In the genomic region with DNA sequence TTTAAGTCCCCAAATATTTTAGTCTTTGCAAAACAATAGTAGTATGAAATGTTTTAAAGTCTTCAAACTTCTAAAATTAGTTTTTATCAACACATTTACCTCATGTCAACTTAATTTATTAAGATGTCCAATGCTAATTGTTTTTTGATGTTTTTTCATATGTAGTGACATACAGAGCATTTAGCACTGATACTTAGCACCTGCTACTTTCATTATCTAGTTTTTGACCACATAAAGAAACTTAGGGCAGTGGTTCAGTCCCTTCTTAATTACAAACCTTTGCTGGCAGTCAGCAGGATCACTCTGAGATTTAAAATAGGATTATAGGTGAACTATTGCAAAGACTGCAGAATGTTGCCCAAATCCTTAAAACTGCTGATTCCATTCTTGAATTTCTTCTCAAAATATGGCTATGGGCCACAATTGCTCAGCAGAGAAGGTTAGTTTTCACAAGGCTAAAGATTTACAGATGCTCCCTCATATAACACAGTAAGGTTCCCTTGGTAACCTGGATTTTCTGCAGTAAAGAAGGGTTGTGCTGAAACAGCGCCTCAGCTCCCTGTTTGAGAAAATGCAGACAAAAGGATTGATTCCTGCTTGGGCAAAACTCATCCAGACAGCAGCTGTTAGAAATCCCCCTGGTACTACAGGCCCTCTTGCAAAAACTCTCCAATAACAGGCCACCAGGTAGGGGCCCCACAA, we compare ENCODE assay signal across 15 cellular contexts. TPM values are rescaled to one million over a fixed set of nuclear protein-coding genes. Genes with fewer than 3 reads are reported as not detected.
A peak's percentile ranks its signal among the peaks of the same experiment; 100 is the strongest.
DNase-seq lines count a peak whose midpoint lies in the region; ATAC-seq and TF ChIP-seq lines count a peak whose summit lies in the region.
"Had no signal": no experiment of that assay in that cellular context is flagged by ENCODE, and none has a peak within 500 bp of the region (broad histone marks: within the 10 kb centered on the region; RNA-seq: fewer than 3 reads in every experiment).

No MANE protein-coding gene starts in this region.

- peaks cover 0 to 2% (median 0%) of the 10 kb centered on the region in 5 experiments for H3K9me3 Mint-ChIP-seq in brain
- H3K9me3 Mint-ChIP-seq in activated CD4-positive, alpha-beta T cell treated with anti-CD3 and anti-CD28 coated beads, Interleukin-2, amount 10 ng/mL, durations not matched to agents 7 days and 5 days: no peaks in the 10 kb centered on the region
- H3K9me3 Mint-ChIP-seq: stimulated activated naive CD8-positive, alpha-beta T cell treated with anti-CD3 and anti-CD28 coated beads, Interleukin-15, amount 100 ng/mL, for 72 hours had no signal

- peak overlapping the region; percentile 91 to 93 (median 92) for H3K4me3 Mint-ChIP-seq in brain
- H3K4me3 Mint-ChIP-seq in activated CD4-positive, alpha-beta T cell treated with anti-CD3 and anti-CD28 coated beads, Interleukin-2, amount 10 ng/mL, durations not matched to agents 7 days and 5 days: no peak overlapping the region
- H3K4me3 Mint-ChIP-seq: immature natural killer cell; stimulated activated naive CD8-positive, alpha-beta T cell treated with anti-CD3 and anti-CD28 coated beads, Interleukin-15, amount 100 ng/mL, for 72 hours had no signal

- peaks cover 3% of the 10 kb centered on the region for H3K27me3 Mint-ChIP-seq in brain
- H3K27me3 Mint-ChIP-seq in activated CD4-positive, alpha-beta T cell treated with anti-CD3 and anti-CD28 coated beads, Interleukin-2, amount 10 ng/mL, durations not matched to agents 7 days and 5 days: peaks cover 42% of the 10 kb centered on the region

- ATAC-seq in GM18498 (IDR thresholded peaks at IDR 0.05; ENCODE audit: unreplicated experiment) (peak; percentile 67), GM19467 (IDR thresholded peaks at IDR 0.05; ENCODE audit: unreplicated experiment) (peak; percentile 64), HG03108 (IDR thresholded peaks at IDR 0.05; ENCODE audit: unreplicated experiment) (peak; percentile 50)
- ATAC-seq: SK-N-SH treated with all-trans-retinoic acid at 6 μM for 48 hours; stimulated activated naive CD8-positive, alpha-beta T cell treated with anti-CD3 and anti-CD28 coated beads, Interleukin-15, amount 100 ng/mL, for 72 hours had no signal

- POLR2A ChIA-PET in activated CD4-positive, alpha-beta T cell treated with anti-CD3 and anti-CD28 coated beads, Interleukin-2, amount 10 ng/mL, durations not matched to agents 7 days and 5 days (lab: Charles Lee): no interaction called here

- H3K4me1 Mint-ChIP-seq in brain: peaks cover 68% of the 10 kb centered on the region
- peaks cover 2% of the 10 kb centered on the region for H3K4me1 Mint-ChIP-seq in activated CD4-positive, alpha-beta T cell treated with anti-CD3 and anti-CD28 coated beads, Interleukin-2, amount 10 ng/mL, durations not matched to agents 7 days and 5 days
- H3K4me1 Mint-ChIP-seq: immature natural killer cell had no signal

- DNase-seq in kidney tubule cell (ENCODE audit: low spot score) (no peak), GM19240 (ENCODE audit: insufficient read length, low spot score) (no peak), KG1 (lab: John Stamatoyannopoulos, UW) (no peak)
- no peak for DNase-seq in activated CD4-positive, alpha-beta T cell treated with anti-CD3 and anti-CD28 coated beads, Interleukin-2, amount 10 ng/mL, durations not matched to agents 7 days and 5 days
- DNase-seq: activated CD4-positive, alpha-beta T cell treated with anti-CD3 and anti-CD28 coated beads for 1 hour; activated T-cell treated with anti-CD3 and anti-CD28 coated beads, Interleukin-2, amount 50 U/mL, for 48 hours; immature natural killer cell; NCI-H1694 treated with DMSO at 0.1 percent for 48 hours; NK-92 treated with Interleukin-12 subunit alpha and Interleukin-12 subunit beta, amount 100 ng/mL, for 24 hours; stimulated activated naive CD8-positive, alpha-beta T cell treated with anti-CD3 and anti-CD28 coated beads, Interleukin-15, amount 100 ng/mL, for 72 hours had no signal

- CTCF ChIA-PET in activated CD4-positive, alpha-beta T cell treated with anti-CD3 and anti-CD28 coated beads, Interleukin-2, amount 10 ng/mL, durations not matched to agents 7 days and 5 days (lab: Charles Lee): no interaction called here

- no peak for TF ChIP-seq CTCF in brain (conservative IDR thresholded peaks at IDR 0.05)

- H3K27ac Mint-ChIP-seq in brain: peak overlapping the region; percentile 83 to 99 (median 98)
- no peak overlapping the region for H3K27ac Mint-ChIP-seq in activated CD4-positive, alpha-beta T cell treated with anti-CD3 and anti-CD28 coated beads, Interleukin-2, amount 10 ng/mL, durations not matched to agents 7 days and 5 days
- H3K27ac Mint-ChIP-seq: immature natural killer cell; stimulated activated naive CD8-positive, alpha-beta T cell treated with anti-CD3 and anti-CD28 coated beads, Interleukin-15, amount 100 ng/mL, for 72 hours had no signal

- no peaks in the 10 kb centered on the region for H3K36me3 Mint-ChIP-seq in brain
- H3K36me3 Mint-ChIP-seq in activated CD4-positive, alpha-beta T cell treated with anti-CD3 and anti-CD28 coated beads, Interleukin-2, amount 10 ng/mL, durations not matched to agents 7 days and 5 days (ENCODE audit: low read depth): no peaks in the 10 kb centered on the region
- H3K36me3 Mint-ChIP-seq: immature natural killer cell had no signal

RNA-seq across cellular contexts. Expression of gene GPR85, which starts 3.3 kb away (rescaled TPM):
- polyA plus RNA-seq in brain (ENCODE audit: insufficient read depth, low read depth, low replicate concordance): 6.7 TPM
- total RNA-seq in activated CD4-positive, alpha-beta T cell treated with anti-CD3 and anti-CD28 coated beads, Interleukin-2, amount 10 ng/mL, durations not matched to agents 7 days and 5 days: not detected
- polyA plus RNA-seq: immature natural killer cell had no signal

RNA-seq across cellular contexts. Expression of gene SMIM30, which starts 35.1 kb away (rescaled TPM):
- 32.9 TPM for polyA plus RNA-seq in brain (ENCODE audit: insufficient read depth, low read depth, low replicate concordance)
- total RNA-seq in activated CD4-positive, alpha-beta T cell treated with anti-CD3 and anti-CD28 coated beads, Interleukin-2, amount 10 ng/mL, durations not matched to agents 7 days and 5 days: 10 to 100 TPM; 15.5 to 23.0 TPM
